ENCODE assay signal across 12 cellular contexts in the genomic region with DNA sequence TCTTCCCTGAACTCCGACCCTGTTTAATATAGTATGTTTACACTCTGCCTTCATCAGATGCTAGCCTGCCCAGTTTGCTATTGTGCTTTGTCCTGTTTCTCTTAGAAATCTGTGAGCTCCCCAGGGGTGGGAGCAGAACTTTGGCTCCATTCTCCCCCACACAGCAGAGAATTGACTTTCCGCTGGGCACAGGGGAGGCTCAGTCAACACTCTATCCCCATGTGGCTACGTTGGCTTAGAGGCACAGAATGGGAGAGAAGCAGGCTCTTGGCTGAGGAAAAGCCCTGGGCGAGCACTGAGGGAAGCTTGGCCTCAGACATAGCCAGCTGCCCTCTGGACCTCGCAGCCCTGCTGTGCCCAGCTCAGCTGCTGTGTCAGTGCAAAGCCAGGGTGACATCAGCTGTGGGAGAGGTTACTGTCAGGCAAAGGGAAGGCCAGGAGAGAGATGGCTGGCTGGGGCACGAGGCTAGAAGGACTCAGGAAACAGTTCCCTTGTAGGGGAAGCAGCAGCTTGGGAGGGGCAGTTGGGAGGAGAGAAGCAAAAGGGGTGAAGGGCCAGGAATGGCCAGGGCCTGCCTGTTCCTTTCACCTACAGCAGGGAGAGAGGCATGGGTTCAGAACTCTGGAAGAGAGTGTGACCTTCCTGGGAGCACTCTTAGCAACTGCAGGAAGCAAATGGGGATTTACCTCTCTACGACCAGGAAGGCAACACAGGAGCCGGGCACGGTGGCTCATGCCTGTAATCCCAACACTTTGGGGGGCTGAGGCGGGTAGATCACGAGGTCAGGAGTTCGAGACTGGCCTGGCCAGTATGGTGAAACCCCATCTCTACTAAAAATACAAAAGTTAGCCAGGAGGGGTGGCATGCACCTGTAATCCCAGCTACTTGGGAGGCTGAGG.
DNase-seq lines count a peak whose midpoint lies in the region; TF ChIP-seq lines count a peak whose summit lies in the region.
"Had no signal": no experiment of that assay in that cellular context is flagged by ENCODE, and none has a peak within 500 bp of the region (broad histone marks: within the 10 kb centered on the region; RNA-seq: fewer than 3 reads in every experiment).

No MANE protein-coding gene starts in this region.

- H3K27ac ChIP-seq in 22Rv1: peak overlapping the region; percentile 74

- DNase-seq in NCI-H774 (lab: John Stamatoyannopoulos, UW) (peak; percentile 1), head of caudate nucleus (peak; percentile 63 to 94 (median 86)), nucleus accumbens (lab: John Stamatoyannopoulos, UW) (peak in 54 of 56 donors; percentile 28 to 93 (median 79)), DMS 273 treated with DMSO at 0.1 percent for 48 hours (lab: John Stamatoyannopoulos, UW) (no peak), SW480 (ENCODE audit: low spot score) (no peak), MV-4-11 (lab: John Stamatoyannopoulos, UW) (no peak), HPDE6-E6E7 (ENCODE audit: extremely low spot score) (no peak)
- DNase-seq: activated T-cell treated with anti-CD3 and anti-CD28 coated beads, Interleukin-2, amount 50 U/mL, for 1 hour; effector memory CD4-positive, alpha-beta T cell; NCI-H1436; stimulated activated CD4-positive, alpha-beta T cell treated with anti-CD3 and anti-CD28 coated beads, Interleukin-4, amount 100 ng/mL, for 4 hours had no signal

- TF ChIP-seq CTCF in 22Rv1 (IDR thresholded peaks at IDR 0.05): no peak

- intact Hi-C loops in head of caudate nucleus (cut with DNase I): loop anchor here (5.0 kb wide), 2 partner anchors 54 to 91 kb away; a partner anchor contains a TSS

Comparison
In these comparisons a context has a peak if more than half of its experiments do, and no peak if none do; other contexts are left out.
1. DNase-seq: peak in NCI-H774 (single experiment), head of caudate nucleus (42 of 42) and nucleus accumbens (54 of 56); none in DMS 273 treated with DMSO at 0.1 percent for 48 hours (single experiment), SW480 (single experiment), MV-4-11 (single experiment) and HPDE6-E6E7 (single experiment).